Comparison of ENCODE assay signal across 1 cellular context in genomic region chr3:113254171-113254947, GRCh38.
TF ChIP-seq lines count a peak whose summit lies in the region.

No MANE protein-coding gene starts in this region.

TF ChIP-seq in GM23338, 12 proteins besides CTCF, POLR2A, EP300 and RAD21 (continued from another document):
- no peak for TF ChIP-seq ETS1 (IDR thresholded peaks at IDR 0.05)
- no peak for TF ChIP-seq CREB1 (CRISPR knock-in tag; IDR thresholded peaks at IDR 0.05; ENCODE audit: low read depth)
- no peak for TF ChIP-seq ZNF114 (CRISPR knock-in tag; IDR thresholded peaks at IDR 0.05)
- TF ChIP-seq EZH2phosphoT487 (IDR thresholded peaks at IDR 0.05; ENCODE audit: unreplicated experiment), result no peak
- no peak for TF ChIP-seq JUNB (IDR thresholded peaks at IDR 0.05; ENCODE audit: unreplicated experiment)
- TF ChIP-seq REST (IDR thresholded peaks at IDR 0.05; ENCODE audit: unreplicated experiment), result no peak
